ENCODE assay signal across 10 cellular contexts in the genomic region with DNA sequence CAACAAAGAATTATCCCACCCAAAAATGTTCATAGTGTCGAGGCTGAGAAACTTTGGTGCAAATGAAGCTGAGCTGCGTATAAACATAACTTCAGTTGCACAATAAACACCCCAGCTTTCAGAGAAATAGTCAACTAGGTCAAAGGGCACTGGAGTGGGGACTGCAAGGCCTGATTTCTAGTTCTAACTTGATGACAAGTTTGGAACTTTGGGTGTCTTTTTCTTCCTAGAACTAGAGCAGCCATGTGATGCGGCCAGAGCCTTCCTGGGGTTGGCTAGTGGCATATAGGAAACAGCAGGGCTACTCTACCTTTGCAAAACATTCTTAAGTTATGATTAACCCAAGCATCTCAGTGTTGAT.
DNase-seq lines count a peak whose midpoint lies in the region; ATAC-seq and TF ChIP-seq lines count a peak whose summit lies in the region.
"Had no signal": no experiment of that assay in that cellular context is flagged by ENCODE, and none has a peak within 500 bp of the region (broad histone marks: within the 10 kb centered on the region; RNA-seq: fewer than 3 reads in every experiment).

No MANE protein-coding gene starts in this region.

- no peak overlapping the region for H4K5ac ChIP-seq in mesendoderm (ENCODE audit: low read length)

- H3K4me2 ChIP-seq in mesendoderm (ENCODE audit: low read length) = no peak overlapping the region

- intact Hi-C loops in Panc1 (cut with micrococcal nuclease; ENCODE audit: unreplicated experiment) = no loop called here

- no peaks in the 10 kb centered on the region for H3K27me3 ChIP-seq in ACC112 (ENCODE audit: insufficient read depth, low read length)
- no peaks in the 10 kb centered on the region for H3K27me3 ChIP-seq in Panc1 (ENCODE audit: control insufficient read depth, insufficient read depth, low read length)
- H3K27me3 ChIP-seq in mesendoderm (ENCODE audit: insufficient read depth, low read length, poor library complexity) = no peaks in the 10 kb centered on the region
- H3K27me3 ChIP-seq: upper lobe of left lung had no signal

- H3K36me3 ChIP-seq in ACC112 (ENCODE audit: insufficient read depth, low read length) = no peaks in the 10 kb centered on the region
- H3K36me3 ChIP-seq in Panc1 (ENCODE audit: control insufficient read depth, insufficient read depth, low read length) = no peaks in the 10 kb centered on the region
- H3K36me3 ChIP-seq in mesendoderm (ENCODE audit: control insufficient read depth, insufficient read depth, low read length) = no peaks in the 10 kb centered on the region
- H3K36me3 ChIP-seq: upper lobe of left lung had no signal

- H3K4me3 ChIP-seq in ACC112 (ENCODE audit: low read depth, low read length) (peak overlapping the region; percentile 18; the same call in 1 of the 2 replicates), Panc1 (ENCODE audit: low read depth in 2 of 2, low read length in 2 of 2) (no peak overlapping the region), mesendoderm (ENCODE audit: low read length) (no peak overlapping the region)
- H3K4me3 ChIP-seq: upper lobe of left lung had no signal

- CTCF ChIA-PET in Panc1 (lab: Charles Lee) = no interaction called here

- H3K18ac ChIP-seq in mesendoderm (ENCODE audit: low read length) = no peak overlapping the region

- no peak overlapping the region for H4K8ac ChIP-seq in mesendoderm (ENCODE audit: low read depth, low read length)

- BruUV-seq in Panc1 (replicated peaks; lab: Mats Ljungman, UMichigan) = no TSS peak

- in situ Hi-C loops in Panc1 (cut with HindIII; ENCODE audit: low pct_unique_long_range_greater_than_20kb, low sequenced_read_pairs) = no loop called here

- no peaks in the 10 kb centered on the region for H3K36me3 Mint-ChIP-seq in osteocyte (ENCODE audit: unreplicated experiment)

- H2BK120ac ChIP-seq in mesendoderm (ENCODE audit: low read depth, low read length) = no peak overlapping the region

- DNase-seq in Panc1 (ENCODE audit: low read depth, low spot score) (no peak), fibroblast of gingiva (ENCODE audit: low read depth) (peak; percentile 27), osteocyte (ENCODE audit: extremely low spot score, unreplicated experiment) (no peak), mesendoderm (no peak), NCI-H510A (lab: John Stamatoyannopoulos, UW) (no peak), T-helper 2 cell (no peak)
- DNase-seq: Karpas-422 had no signal

- H3K27ac Mint-ChIP-seq in osteocyte (ENCODE audit: unreplicated experiment) = peak overlapping the region; percentile 90

- H2BK15ac ChIP-seq in mesendoderm (replicated peaks; ENCODE audit: low read depth) = no peak overlapping the region

- H3K27me3 Mint-ChIP-seq in osteocyte (ENCODE audit: unreplicated experiment) = no peaks in the 10 kb centered on the region

- H3K9me3 ChIP-seq in Panc1 (ENCODE audit: control insufficient read depth, insufficient read depth, low read depth, low read length) = no peaks in the 10 kb centered on the region
- H3K9me3 ChIP-seq: upper lobe of left lung had no signal

- H3K9me3 Mint-ChIP-seq in osteocyte (ENCODE audit: unreplicated experiment) = peaks cover 6% of the 10 kb centered on the region

- no CpG with 5 or more reads among the region's 3 CpGs for WGBS in mesendoderm (ENCODE audit: extremely low coverage, insufficient coverage, low lambda C conversion rate)

- H3K4me1 Mint-ChIP-seq in osteocyte (ENCODE audit: unreplicated experiment) = peaks cover 18% of the 10 kb centered on the region

- peak overlapping the region; percentile 95 for H3K27ac ChIP-seq in ACC112 (ENCODE audit: low read depth, low read length)
- H3K27ac ChIP-seq in Panc1 (ENCODE audit: low read length) = no peak overlapping the region
- no peak overlapping the region for H3K27ac ChIP-seq in mesendoderm (ENCODE audit: low read depth, low read length)

- H3K79me1 ChIP-seq in mesendoderm (ENCODE audit: low read length) = no peaks in the 10 kb centered on the region

- no peak overlapping the region for H2AFZ ChIP-seq in ACC112 (ENCODE audit: low read length, unreplicated experiment)

- H2AK5ac ChIP-seq in mesendoderm (ENCODE audit: low read length) = no peak overlapping the region

- H3K4me1 ChIP-seq in ACC112 (ENCODE audit: control insufficient read depth, insufficient read depth, low read length, unreplicated experiment) (peaks cover 22% of the 10 kb centered on the region), Panc1 (ENCODE audit: control insufficient read depth, insufficient read depth, low read length) (no peaks in the 10 kb centered on the region), mesendoderm (ENCODE audit: control insufficient read depth, low read depth, low read length) (no peaks in the 10 kb centered on the region)

- H3K23ac ChIP-seq in mesendoderm (ENCODE audit: low read length) = no peak overlapping the region

- H2BK5ac ChIP-seq in mesendoderm (ENCODE audit: low read length) = no peak overlapping the region

- no peaks in the 10 kb centered on the region for H3K79me2 ChIP-seq in ACC112 (ENCODE audit: control insufficient read depth, insufficient read depth, low read length, unreplicated experiment)
- no peaks in the 10 kb centered on the region for H3K79me2 ChIP-seq in mesendoderm (ENCODE audit: control insufficient read depth, insufficient read depth, low read length)

- TF ChIP-seq CTCF in Panc1 (IDR thresholded peaks at IDR 0.05) (0 out of 2 replicates have a peak, but pooled peaks have one; percentile 7), osteocyte (IDR thresholded peaks at IDR 0.05) (no peak)

- ATAC-seq in Panc1 (no peak), GM21367 (IDR thresholded peaks at IDR 0.05; ENCODE audit: unreplicated experiment) (no peak)

- POLR2A ChIA-PET in Panc1 (lab: Charles Lee) = no interaction called here

- H3K4ac ChIP-seq in mesendoderm (ENCODE audit: low read depth, low read length) = no peak overlapping the region

- H3K9ac ChIP-seq in mesendoderm (ENCODE audit: low read length) = no peak overlapping the region

- no peak overlapping the region for H3K56ac ChIP-seq in mesendoderm (ENCODE audit: low read length)

- H3K4me3 Mint-ChIP-seq in osteocyte (ENCODE audit: unreplicated experiment) = no peak overlapping the region
